In the genomic region with DNA sequence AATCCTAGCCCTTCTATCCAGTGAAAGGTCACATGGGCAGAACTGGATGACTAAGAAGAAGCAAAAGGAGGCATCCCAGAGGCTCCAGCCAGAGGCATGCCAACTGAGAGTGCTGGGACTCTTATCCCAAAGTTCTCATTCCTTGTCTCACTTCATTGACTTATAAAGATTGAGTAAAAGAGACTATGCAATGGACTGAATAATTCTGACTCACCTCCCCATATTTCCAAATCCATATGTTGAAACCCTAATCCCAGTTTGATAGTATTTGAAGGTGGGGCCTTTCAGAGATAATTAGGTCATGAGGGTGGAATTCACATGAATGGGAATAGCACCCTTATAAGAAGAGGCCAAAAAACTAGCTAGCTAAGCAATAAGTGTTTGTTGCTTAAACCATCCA, we compare ENCODE assay signal across 26 cellular contexts.
A peak's percentile ranks its signal among the peaks of the same experiment; 100 is the strongest.
DNase-seq lines count a peak whose midpoint lies in the region; ATAC-seq and TF ChIP-seq lines count a peak whose summit lies in the region.
"Had no signal": no experiment of that assay in that cellular context is flagged by ENCODE, and none has a peak within 500 bp of the region (broad histone marks: within the 10 kb centered on the region; RNA-seq: fewer than 3 reads in every experiment).

No MANE protein-coding gene starts in this region.

- peak; percentile 36 for DNase-seq in LHCN-M2 (ENCODE audit: low read depth)
- DNase-seq in mammary epithelial cell: peak; percentile 4
- DNase-seq in fibroblast of villous mesenchyme (ENCODE audit: low read depth): peak; percentile 9
- no peak for DNase-seq in NCI-H1092 treated with DMSO at 0.1 percent for 48 hours (lab: John Stamatoyannopoulos, UW)
- DNase-seq in psoas muscle: no peak
- no peak for DNase-seq in NCI-H146 treated with DMSO at 0.1 percent for 48 hours (lab: John Stamatoyannopoulos, UW; ENCODE audit: unreplicated experiment)
- DNase-seq in SK-N-SH: no peak
- DNase-seq: Caco-2; CD4-positive, alpha-beta T cell; DMS 273 treated with DMSO at 0.1 percent for 48 hours; DMS79 treated with DMSO at 0.1 percent for 48 hours; IMR-90; MG63; NCI-H1436; NCI-H2029 treated with DMSO at 0.1 percent for 48 hours; NCI-H345; NCI-H524 treated with DMSO at 0.1 percent for 48 hours; NCI-H82; SJCRH30; T-helper 1 cell had no signal

- POLR2A ChIA-PET in SK-N-SH (lab: Yijun Ruan, JAX): no interaction called here

- no peaks in the 10 kb centered on the region for H3K9me3 ChIP-seq in mammary epithelial cell (replicated peaks; ENCODE audit: insufficient read depth, low read length)
- H3K9me3 ChIP-seq in psoas muscle: no peaks in the 10 kb centered on the region
- H3K9me3 ChIP-seq in SK-N-SH: no peaks in the 10 kb centered on the region
- H3K9me3 ChIP-seq: BLaER1, Caco-2, HAP-1, MG63, SJCRH30 had no signal

- TF ChIP-seq EP300 in SK-N-SH (IDR thresholded peaks at IDR 0.05; ENCODE audit: borderline replicate concordance in 1 of 2, low read depth in 1 of 2, low read length in 1 of 2): no peak

- no TSS peak for BruUV-seq in mammary epithelial cell (replicated peaks; lab: Mats Ljungman, UMichigan)

- H3K4me2 ChIP-seq in mammary epithelial cell (ENCODE audit: insufficient read depth, low read depth, low read length) (no peak overlapping the region), SK-N-SH (no peak overlapping the region)
- H3K4me2 ChIP-seq: BLaER1, GM23338 had no signal

- H3K9ac ChIP-seq in mammary epithelial cell (ENCODE audit: insufficient read depth, low read length) (no peak overlapping the region), SK-N-SH (no peak overlapping the region)
- H3K9ac ChIP-seq: BLaER1 had no signal

- intact Hi-C loops in mammary epithelial cell (cut with micrococcal nuclease) (no loop called here), psoas muscle (cut with DNase I) (no loop called here)

- dilution Hi-C loops in mammary epithelial cell (cut with HindIII; ENCODE audit: low sequenced_read_pairs): no loop called here

- H3K27me3 ChIP-seq in mammary epithelial cell (ENCODE audit: insufficient read depth, low read length) (no peaks in the 10 kb centered on the region), psoas muscle (ENCODE audit: insufficient read depth in 3 of 3, low read length in 2 of 3) (no peaks in the 10 kb centered on the region), SK-N-SH (ENCODE audit: insufficient read depth) (no peaks in the 10 kb centered on the region)
- H3K27me3 ChIP-seq: BLaER1, MG63, SJCRH30 had no signal

- no peak for TF ChIP-seq RAD21 in SK-N-SH (IDR thresholded peaks at IDR 0.05; ENCODE audit: low read length)

- H3K9me2 ChIP-seq in SK-N-SH: no peaks in the 10 kb centered on the region

- no peaks in the 10 kb centered on the region for H3K4me1 ChIP-seq in mammary epithelial cell (ENCODE audit: insufficient read depth, low read length)
- H3K4me1 ChIP-seq in psoas muscle: no peaks in the 10 kb centered on the region
- no peaks in the 10 kb centered on the region for H3K4me1 ChIP-seq in SK-N-SH (ENCODE audit: control insufficient read depth in 1 of 2, insufficient read depth in 2 of 2, low read depth in 1 of 2, low read length in 1 of 2)
- H3K4me1 ChIP-seq: Caco-2 had no signal

- in situ Hi-C loops in mammary epithelial cell (cut with MboI; ENCODE audit: low sequenced_read_pairs in 2 of 2): no loop called here

- H3K4me3 ChIP-seq in mammary epithelial cell (replicated peaks in 1 of 3; ENCODE audit: insufficient read depth in 1 of 3, low read depth in 2 of 3, low read length in 3 of 3): no peak overlapping the region
- no peak overlapping the region for H3K4me3 ChIP-seq in fibroblast of villous mesenchyme (ENCODE audit: low read depth, low read length)
- no peak overlapping the region for H3K4me3 ChIP-seq in psoas muscle
- H3K4me3 ChIP-seq in SK-N-SH (ENCODE audit: low read depth in 2 of 2, low read length in 1 of 2): no peak overlapping the region
- H3K4me3 ChIP-seq: BLaER1, GM12878, GM23338, HAP-1, MG63, SJCRH30 had no signal

- H3K36me3 ChIP-seq in mammary epithelial cell (ENCODE audit: insufficient read depth, low read length) (no peaks in the 10 kb centered on the region), psoas muscle (ENCODE audit: insufficient read depth in 1 of 2, low read depth in 1 of 2) (no peaks in the 10 kb centered on the region), SK-N-SH (replicated peaks in 1 of 2; ENCODE audit: control insufficient read depth in 1 of 2, insufficient read depth in 2 of 2, low read length in 1 of 2) (no peaks in the 10 kb centered on the region)
- H3K36me3 ChIP-seq: BLaER1, HAP-1, MG63, SJCRH30 had no signal

- H3K27ac ChIP-seq in mammary epithelial cell (ENCODE audit: insufficient read depth, low read depth, low read length) (no peak overlapping the region), psoas muscle (no peak overlapping the region), SK-N-SH (ENCODE audit: low read depth in 2 of 2, low read length in 1 of 2) (no peak overlapping the region)
- H3K27ac ChIP-seq: BLaER1, HL-60, SJCRH30 had no signal

- H3K79me2 ChIP-seq in mammary epithelial cell (ENCODE audit: insufficient read depth, low read length): no peaks in the 10 kb centered on the region
- H3K79me2 ChIP-seq in SK-N-SH (ENCODE audit: insufficient read depth): no peaks in the 10 kb centered on the region

- H3F3A ChIP-seq in SK-N-SH (replicated peaks; ENCODE audit: insufficient read depth): no peaks in the 10 kb centered on the region

- no peak overlapping the region for H2AFZ ChIP-seq in mammary epithelial cell (ENCODE audit: low read depth, low read length)
- H2AFZ ChIP-seq in SK-N-SH (ENCODE audit: low read depth): no peak overlapping the region
- H2AFZ ChIP-seq: GM23338 had no signal

- ATAC-seq in psoas muscle: no peak
- ATAC-seq: GM12878, GM23338, Panc1 had no signal

- TF ChIP-seq CTCF in mammary epithelial cell (conservative IDR thresholded peaks at IDR 0.05 in 1 of 2, IDR thresholded peaks at IDR 0.05 in 1 of 2; ENCODE audit: extremely low read depth in 1 of 2, insufficient read depth in 1 of 2, low read depth in 1 of 2, low read length in 2 of 2) (no peak), fibroblast of villous mesenchyme (IDR thresholded peaks at IDR 0.05; ENCODE audit: insufficient read depth, low read depth, low read length) (no peak), psoas muscle (IDR thresholded peaks at IDR 0.05) (no peak), SK-N-SH (IDR thresholded peaks at IDR 0.05) (no peak)

- H4K20me1 ChIP-seq in mammary epithelial cell (ENCODE audit: insufficient read depth, low read length) (no peaks in the 10 kb centered on the region), SK-N-SH (ENCODE audit: insufficient read depth) (no peaks in the 10 kb centered on the region)
- H4K20me1 ChIP-seq: BLaER1 had no signal

- CTCF ChIA-PET in mammary epithelial cell (lab: Charles Lee; ENCODE audit: low non-redundant PET) (no interaction called here), SK-N-SH (lab: Yijun Ruan, JAX) (no interaction called here)

TF ChIP-seq in SK-N-SH, 30 proteins besides CTCF, POLR2A, EP300 and RAD21 (continues in another document):
- TF ChIP-seq TAF1 (IDR thresholded peaks at IDR 0.05; ENCODE audit: borderline replicate concordance, low read depth, low read length): no peak
- TF ChIP-seq, protein P1, sequence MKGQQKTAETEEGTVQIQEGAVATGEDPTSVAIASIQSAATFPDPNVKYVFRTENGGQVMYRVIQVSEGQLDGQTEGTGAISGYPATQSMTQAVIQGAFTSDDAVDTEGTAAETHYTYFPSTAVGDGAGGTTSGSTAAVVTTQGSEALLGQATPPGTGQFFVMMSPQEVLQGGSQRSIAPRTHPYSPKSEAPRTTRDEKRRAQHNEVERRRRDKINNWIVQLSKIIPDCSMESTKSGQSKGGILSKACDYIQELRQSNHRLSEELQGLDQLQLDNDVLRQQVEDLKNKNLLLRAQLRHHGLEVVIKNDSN (IDR thresholded peaks at IDR 0.05; ENCODE audit: borderline replicate concordance, low read depth): no peak
- no peak for TF ChIP-seq RXRA (IDR thresholded peaks at IDR 0.05; ENCODE audit: borderline replicate concordance, low read depth)
- no peak for TF ChIP-seq RFX5 (IDR thresholded peaks at IDR 0.05; ENCODE audit: low read length)
- TF ChIP-seq TCF12 (IDR thresholded peaks at IDR 0.05): no peak
- no peak for TF ChIP-seq FOSL2 (IDR thresholded peaks at IDR 0.05; ENCODE audit: borderline replicate concordance, low read depth)
- no peak for TF ChIP-seq ELF1 (IDR thresholded peaks at IDR 0.05)
- TF ChIP-seq, protein P2, sequence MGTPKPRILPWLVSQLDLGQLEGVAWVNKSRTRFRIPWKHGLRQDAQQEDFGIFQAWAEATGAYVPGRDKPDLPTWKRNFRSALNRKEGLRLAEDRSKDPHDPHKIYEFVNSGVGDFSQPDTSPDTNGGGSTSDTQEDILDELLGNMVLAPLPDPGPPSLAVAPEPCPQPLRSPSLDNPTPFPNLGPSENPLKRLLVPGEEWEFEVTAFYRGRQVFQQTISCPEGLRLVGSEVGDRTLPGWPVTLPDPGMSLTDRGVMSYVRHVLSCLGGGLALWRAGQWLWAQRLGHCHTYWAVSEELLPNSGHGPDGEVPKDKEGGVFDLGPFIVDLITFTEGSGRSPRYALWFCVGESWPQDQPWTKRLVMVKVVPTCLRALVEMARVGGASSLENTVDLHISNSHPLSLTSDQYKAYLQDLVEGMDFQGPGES (IDR thresholded peaks at IDR 0.05; ENCODE audit: low read depth, low read length): no peak
- no peak for TF ChIP-seq MEF2A (IDR thresholded peaks at IDR 0.05; ENCODE audit: borderline replicate concordance, low read depth)
- TF ChIP-seq TEAD4 (IDR thresholded peaks at IDR 0.05; ENCODE audit: borderline replicate concordance, insufficient read depth): no peak
- TF ChIP-seq RCOR1 (IDR thresholded peaks at IDR 0.05; ENCODE audit: low read length): no peak
- no peak for TF ChIP-seq JUND (IDR thresholded peaks at IDR 0.05)
- TF ChIP-seq NFIC (IDR thresholded peaks at IDR 0.05; ENCODE audit: borderline replicate concordance): no peak
- no peak for TF ChIP-seq NRF1 (IDR thresholded peaks at IDR 0.05; ENCODE audit: low read depth, low read length)
- no peak for TF ChIP-seq SIN3A (IDR thresholded peaks at IDR 0.05; ENCODE audit: borderline replicate concordance, low read depth, low read length)

Comparison
In these comparisons a context has a peak if more than half of its experiments do, and no peak if none do; other contexts are left out.
1. DNase-seq: peak in LHCN-M2 (single experiment), mammary epithelial cell (single experiment) and fibroblast of villous mesenchyme (single experiment); none in NCI-H1092 treated with DMSO at 0.1 percent for 48 hours (single experiment), psoas muscle (0 of 2), NCI-H146 treated with DMSO at 0.1 percent for 48 hours (single experiment) and SK-N-SH (single experiment).